8 cellular contexts compared by ENCODE assay signal in genomic region chr18:28177828-28178635, GRCh38. TPM values are rescaled to one million over a fixed set of nuclear protein-coding genes. Genes with fewer than 3 reads are reported as not detected.
DNase-seq lines count a peak whose midpoint lies in the region; ATAC-seq and TF ChIP-seq lines count a peak whose summit lies in the region.

No MANE protein-coding gene starts in this region.

- peak overlapping the region; percentile 60 to 67 for H3K4me3 Mint-ChIP-seq in effector memory CD8-positive, alpha-beta T cell

- ATAC-seq in HG03432 (IDR thresholded peaks at IDR 0.05; ENCODE audit: unreplicated experiment): peak; percentile 33
- peak; percentile 55 for ATAC-seq in effector memory CD8-positive, alpha-beta T cell (replicated peaks)
- ATAC-seq in GM21390 (IDR thresholded peaks at IDR 0.05; ENCODE audit: unreplicated experiment): no peak
- ATAC-seq in GM19467 (IDR thresholded peaks at IDR 0.05; ENCODE audit: unreplicated experiment): no peak

- 1 to 2% methylated on average over 36 to 46 of the region's 83 CpGs for WGBS in tibial nerve, 2 donors

- DNase-seq in D341Med (ENCODE audit: low spot score): peak; percentile 90
- DNase-seq in RPMI7951 (ENCODE audit: low read depth): peak; percentile 66
- DNase-seq in effector memory CD8-positive, alpha-beta T cell: no peak
- DNase-seq in medulla oblongata (ENCODE audit: extremely low spot score): peak; percentile 71
- no peak for DNase-seq in tibial nerve (ENCODE audit: low spot score in 2 of 2)

- peaks cover 0 to 35% of the 10 kb centered on the region in 2 donors for H3K27me3 ChIP-seq in tibial nerve

- H3K36me3 Mint-ChIP-seq in effector memory CD8-positive, alpha-beta T cell (ENCODE audit: insufficient read depth): peaks cover 4% of the 10 kb centered on the region

- no peak for TF ChIP-seq POLR2A in tibial nerve (IDR thresholded peaks at IDR 0.05)

- H3K4me1 ChIP-seq in tibial nerve: peaks cover 0 to 38% (median 5%) of the 10 kb centered on the region in 4 donors

- no peak overlapping the region for H3K27ac Mint-ChIP-seq in effector memory CD8-positive, alpha-beta T cell

- no peaks in the 10 kb centered on the region for H3K9me3 ChIP-seq in tibial nerve

- peak overlapping the region; percentile 37 to 76 (median 50) for H3K4me3 ChIP-seq in tibial nerve

- peaks cover 24 to 36% of the 10 kb centered on the region in 2 donors for H3K27me3 Mint-ChIP-seq in effector memory CD8-positive, alpha-beta T cell

- no peak for TF ChIP-seq EP300 in tibial nerve (IDR thresholded peaks at IDR 0.05)

- peak overlapping the region in 1 of 4 donors; percentile 57 for H3K27ac ChIP-seq in tibial nerve

- peaks cover 0 to 5% of the 10 kb centered on the region in 2 donors for H3K4me1 Mint-ChIP-seq in effector memory CD8-positive, alpha-beta T cell (ENCODE audit: low read depth in 2 of 2)

- no peaks in the 10 kb centered on the region for H3K36me3 ChIP-seq in tibial nerve

- TF ChIP-seq CTCF in tibial nerve (IDR thresholded peaks at IDR 0.05): peak in 1 of 5 experiments; percentile 4

- H3K9me3 Mint-ChIP-seq in effector memory CD8-positive, alpha-beta T cell: peaks cover 0 to 5% of the 10 kb centered on the region in 2 donors

RNA-seq across cellular contexts. Expression of gene CDH2, which starts 1.1 kb away (rescaled TPM):
- 35.8 and 43.7 TPM in 2 replicates for total RNA-seq in RPMI7951 (2014; rRNA removed; shearing (Covaris generic))
- total RNA-seq in tibial nerve: 1 to 10 TPM; 3.9 to 9.8 (median 7.5) TPM

Comparison
In these comparisons a context has a peak if more than half of its experiments do, and no peak if none do; other contexts are left out.
1. DNase-seq: peak in D341Med (single experiment), RPMI7951 (single experiment) and medulla oblongata (single experiment); none in effector memory CD8-positive, alpha-beta T cell (0 of 3) and tibial nerve (0 of 2).
2. ATAC-seq: peak in HG03432 (single experiment) and effector memory CD8-positive, alpha-beta T cell (single experiment); none in GM21390 (single experiment) and GM19467 (single experiment).